Comparison of ENCODE assay signal across 25 cellular contexts in genomic region chrX:29039501-29039900, GRCh38.
A peak's percentile ranks its signal among the peaks of the same experiment; 100 is the strongest.
DNase-seq lines count a peak whose midpoint lies in the region; ATAC-seq, FAIRE-seq and TF ChIP-seq lines count a peak whose summit lies in the region.
"Had no signal": no experiment of that assay in that cellular context is flagged by ENCODE, and none has a peak within 500 bp of the region (broad histone marks: within the 10 kb centered on the region; RNA-seq: fewer than 3 reads in every experiment).

No MANE protein-coding gene starts in this region.

- TF ChIP-seq CTCF in heart right ventricle (IDR thresholded peaks at IDR 0.05) (no peak), kidney (IDR thresholded peaks at IDR 0.05; ENCODE audit: borderline replicate concordance, extremely low read depth, insufficient read depth) (no peak), tibial nerve (IDR thresholded peaks at IDR 0.05) (no peak)

- no peaks in the 10 kb centered on the region for H3K36me3 Mint-ChIP-seq in stimulated activated memory B cell treated with anti-CD40 and anti-IgM and Interleukin-4, amounts not matched to agents 10 μg/mL and 1 μg/mL and 100 μg/mL, for 72 hours
- H3K36me3 Mint-ChIP-seq: CD4-positive, alpha-beta memory T cell had no signal

- no peaks in the 10 kb centered on the region for H3K9me3 ChIP-seq in heart right ventricle
- no peaks in the 10 kb centered on the region for H3K9me3 ChIP-seq in BLaER1
- no peaks in the 10 kb centered on the region for H3K9me3 ChIP-seq in kidney (ENCODE audit: control insufficient read depth in 1 of 2, low read length in 2 of 2)
- H3K9me3 ChIP-seq in tibial nerve, result no peaks in the 10 kb centered on the region
- H3K9me3 ChIP-seq: A549, BE2C had no signal

- H3K27me3 ChIP-seq in heart right ventricle, result no peaks in the 10 kb centered on the region
- no peaks in the 10 kb centered on the region for H3K27me3 ChIP-seq in BLaER1
- no peaks in the 10 kb centered on the region for H3K27me3 ChIP-seq in tibial nerve
- H3K27me3 ChIP-seq: BE2C had no signal

- peak in 6 of 8 donors; percentile 18 to 72 (median 48) for ATAC-seq in heart right ventricle
- ATAC-seq in stimulated activated memory B cell treated with anti-CD40 and anti-IgM and Interleukin-4, amounts not matched to agents 10 μg/mL and 1 μg/mL and 100 μg/mL, for 72 hours, result no peak
- ATAC-seq: A549, GM23338, HCT116 had no signal

- no peaks in the 10 kb centered on the region for H3K4me1 Mint-ChIP-seq in stimulated activated memory B cell treated with anti-CD40 and anti-IgM and Interleukin-4, amounts not matched to agents 10 μg/mL and 1 μg/mL and 100 μg/mL, for 72 hours
- H3K4me1 Mint-ChIP-seq: CD4-positive, alpha-beta memory T cell; GM23338 had no signal

- no peaks in the 10 kb centered on the region for H4K20me1 ChIP-seq in BLaER1

- H3K4me2 ChIP-seq in BLaER1, result peak overlapping the region; percentile 20; the same call in 1 of the 2 replicates
- H3K4me2 ChIP-seq: A549, GM23338 had no signal

- no peaks in the 10 kb centered on the region for H3K36me3 ChIP-seq in heart right ventricle
- no peaks in the 10 kb centered on the region for H3K36me3 ChIP-seq in BLaER1
- no peaks in the 10 kb centered on the region for H3K36me3 ChIP-seq in kidney (ENCODE audit: control insufficient read depth in 1 of 2, insufficient read depth in 2 of 2, low read length in 2 of 2)
- no peaks in the 10 kb centered on the region for H3K36me3 ChIP-seq in tibial nerve
- H3K36me3 ChIP-seq: BE2C had no signal

- no peak overlapping the region for H3K27ac Mint-ChIP-seq in stimulated activated memory B cell treated with anti-CD40 and anti-IgM and Interleukin-4, amounts not matched to agents 10 μg/mL and 1 μg/mL and 100 μg/mL, for 72 hours
- H3K27ac Mint-ChIP-seq: CD4-positive, alpha-beta memory T cell; GM23338 had no signal

- no peaks in the 10 kb centered on the region for H3K9me3 Mint-ChIP-seq in stimulated activated memory B cell treated with anti-CD40 and anti-IgM and Interleukin-4, amounts not matched to agents 10 μg/mL and 1 μg/mL and 100 μg/mL, for 72 hours
- H3K9me3 Mint-ChIP-seq: GM23338 had no signal

- intact Hi-C loops in heart right ventricle (cut with DNase I) (no loop called here), cardiac septum (cut with DNase I) (no loop called here), kidney (cut with DNase I) (no loop called here)

- 44 to 54% methylated on average over 2 of the region's 2 CpGs for WGBS in heart right ventricle, 2 donors
- 18 to 38% methylated on average over 2 of the region's 2 CpGs for WGBS in tibial nerve, 2 donors

- H3K4me3 ChIP-seq in heart right ventricle (no peak overlapping the region), BLaER1 (no peak overlapping the region), kidney (ENCODE audit: low read length in 2 of 2) (no peak overlapping the region), tibial nerve (no peak overlapping the region)
- H3K4me3 ChIP-seq: A549, GM23338 had no signal

- H3K27ac ChIP-seq in heart right ventricle, result peak overlapping the region in 3 of 10 donors; percentile 21 to 52 (median 23)
- no peak overlapping the region for H3K27ac ChIP-seq in BLaER1
- H3K27ac ChIP-seq in kidney (ENCODE audit: low read depth in 2 of 2, low read length in 2 of 2), result no peak overlapping the region
- H3K27ac ChIP-seq in tibial nerve, result no peak overlapping the region
- H3K27ac ChIP-seq: A549 had no signal

- H3K9ac ChIP-seq in BLaER1 (no peak overlapping the region), kidney (ENCODE audit: low read length in 2 of 2) (no peak overlapping the region)

- FAIRE-seq in kidney (lab: Jason Lieb, UNC), result peak; percentile 53
- FAIRE-seq: GM12891, GM18507 had no signal

- no peak overlapping the region for H3K4me3 Mint-ChIP-seq in stimulated activated memory B cell treated with anti-CD40 and anti-IgM and Interleukin-4, amounts not matched to agents 10 μg/mL and 1 μg/mL and 100 μg/mL, for 72 hours
- H3K4me3 Mint-ChIP-seq: CD4-positive, alpha-beta memory T cell; GM23338; H9 had no signal

- TF ChIP-seq EP300 in tibial nerve (IDR thresholded peaks at IDR 0.05), result no peak

- DNase-seq in heart right ventricle, result no peak
- DNase-seq in cardiac septum (ENCODE audit: low spot score), result no peak
- DNase-seq in astrocyte of the hippocampus (ENCODE audit: low read depth, low spot score), result peak; percentile 3
- no peak for DNase-seq in kidney
- DNase-seq in NCI-H69 (lab: John Stamatoyannopoulos, UW), result no peak
- no peak for DNase-seq in tibial nerve (ENCODE audit: low spot score in 2 of 2)
- DNase-seq: 8988T; ACHN; AML-193; BE2C; C1 segment of cervical spinal cord; Calu3; CD4-positive, alpha-beta memory T cell; COR-L47; DMS53; DMS79 treated with DMSO at 0.1 percent for 48 hours; GF-D8; H9 had no signal

- no peaks in the 10 kb centered on the region for H3K27me3 Mint-ChIP-seq in stimulated activated memory B cell treated with anti-CD40 and anti-IgM and Interleukin-4, amounts not matched to agents 10 μg/mL and 1 μg/mL and 100 μg/mL, for 72 hours
- H3K27me3 Mint-ChIP-seq: CD4-positive, alpha-beta memory T cell had no signal

- TF ChIP-seq POLR2A in tibial nerve (IDR thresholded peaks at IDR 0.05), result no peak

- H3K4me1 ChIP-seq in heart right ventricle, result no peaks in the 10 kb centered on the region
- peaks cover 12% of the 10 kb centered on the region for H3K4me1 ChIP-seq in BLaER1
- H3K4me1 ChIP-seq in kidney (ENCODE audit: control insufficient read depth in 1 of 2, insufficient read depth in 1 of 2, low read depth in 1 of 2, low read length in 2 of 2), result no peaks in the 10 kb centered on the region
- H3K4me1 ChIP-seq in tibial nerve, result no peaks in the 10 kb centered on the region
- H3K4me1 ChIP-seq: A549, BE2C had no signal
